ENCODE assay signal across 21 cellular contexts in the genomic region with DNA sequence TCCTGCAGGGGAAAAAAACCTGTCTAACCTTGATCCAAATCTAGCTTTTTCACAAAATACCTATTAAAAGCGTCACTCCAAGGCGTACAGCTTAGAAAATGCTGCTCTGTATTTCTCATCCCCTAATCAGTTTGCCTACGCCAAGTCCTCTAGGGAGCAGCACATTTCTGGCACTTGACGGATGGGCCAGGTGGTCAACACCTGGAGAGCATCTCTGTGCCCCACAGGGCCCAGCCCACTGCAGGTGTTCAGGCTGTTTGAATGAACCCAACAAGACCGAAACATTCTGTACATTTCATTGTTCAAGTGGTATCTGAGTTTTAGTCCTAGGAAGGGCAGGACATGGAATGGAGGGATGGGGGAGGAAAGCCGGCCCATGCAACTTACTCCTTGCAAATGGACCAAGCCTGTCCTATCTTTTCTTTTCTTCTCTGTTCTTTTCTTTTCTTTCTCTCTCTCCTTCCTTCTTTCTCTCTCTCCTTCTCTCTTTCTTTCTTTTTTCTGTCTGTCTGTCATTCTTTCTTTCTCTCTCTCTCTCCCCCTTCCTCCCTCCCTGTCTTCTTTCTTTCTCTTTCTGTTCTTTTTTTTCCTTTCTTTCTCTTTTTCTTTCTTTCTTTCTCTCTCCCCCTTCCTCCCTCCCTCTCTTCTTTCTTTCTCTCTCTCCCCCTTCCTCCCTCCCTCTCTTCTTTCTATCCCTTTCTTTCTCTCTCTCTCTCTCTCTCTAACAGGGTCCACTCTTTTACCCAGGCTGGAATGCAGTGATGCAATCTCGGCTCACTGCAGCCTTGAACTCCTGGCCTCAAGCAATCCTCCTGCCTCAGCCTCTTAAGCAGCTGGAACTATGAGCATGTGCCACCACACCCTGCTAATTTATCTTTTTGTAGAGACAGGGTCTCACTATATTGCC. TPM values are rescaled to one million over a fixed set of nuclear protein-coding genes. Genes with fewer than 3 reads are reported as not detected.
A peak's percentile ranks its signal among the peaks of the same experiment; 100 is the strongest.
DNase-seq lines count a peak whose midpoint lies in the region; ATAC-seq and TF ChIP-seq lines count a peak whose summit lies in the region.
"Had no signal": no experiment of that assay in that cellular context is flagged by ENCODE, and none has a peak within 500 bp of the region (broad histone marks: within the 10 kb centered on the region; RNA-seq: fewer than 3 reads in every experiment).

No MANE protein-coding gene starts in this region.

- CTCF ChIA-PET in activated CD4-positive, alpha-beta memory T cell treated with anti-CD3 and anti-CD28 coated beads, Interleukin-2, amount 10 ng/mL, durations not matched to agents 7 days and 5 days (lab: Charles Lee), result interaction anchor here (0.7 to 1.5 kb wide), 2 partner anchors 69 to 215 kb away, joined by 3 read pairs; no protein-coding TSS in a partner anchor
- CTCF ChIA-PET in activated CD4-positive, alpha-beta memory T cell treated with anti-CD3 and anti-CD28 coated beads for 36 hours (lab: Charles Lee), result interaction anchor here (0.9 to 1.4 kb wide), 3 partner anchors 66 to 109 kb away, joined by 3 to 5 read pairs (median 3); partner anchors contain the start of gene TMEM9

- POLR2A ChIA-PET in activated CD4-positive, alpha-beta memory T cell treated with anti-CD3 and anti-CD28 coated beads, Interleukin-2, amount 10 ng/mL, durations not matched to agents 7 days and 5 days (lab: Charles Lee), result no interaction called here
- POLR2A ChIA-PET in activated CD4-positive, alpha-beta memory T cell treated with anti-CD3 and anti-CD28 coated beads for 36 hours (lab: Charles Lee), result interaction anchor here (0.8 kb wide), 1 partner anchor 81 kb away, joined by 3 read pairs; no protein-coding TSS in a partner anchor

- intact Hi-C loops in activated CD4-positive, alpha-beta memory T cell treated with anti-CD3 and anti-CD28 coated beads for 36 hours (cut with micrococcal nuclease), result no loop called here
- intact Hi-C loops in tibial artery (cut with DNase I; ENCODE audit: low total_unique reads), result loop anchor here (10.0 kb wide), 1 partner anchor 245 kb away; no protein-coding TSS in a partner anchor

- no peaks in the 10 kb centered on the region for H3K9me3 Mint-ChIP-seq in activated CD4-positive, alpha-beta memory T cell treated with anti-CD3 and anti-CD28 coated beads, Interleukin-2, amount 10 ng/mL, durations not matched to agents 7 days and 5 days
- no peaks in the 10 kb centered on the region for H3K9me3 Mint-ChIP-seq in activated CD4-positive, alpha-beta memory T cell treated with anti-CD3 and anti-CD28 coated beads for 36 hours
- H3K9me3 Mint-ChIP-seq: activated naive CD8-positive, alpha-beta T cell treated with anti-CD3 and anti-CD28 coated beads for 36 hours; activated T-helper 1 cell treated with anti-CD3 and anti-CD28 coated beads, Interleukin-12 subunit alpha, Interleukin-12 subunit beta, Interleukin-2, Interleukin-4 antibody, amounts not matched to agents 30 ng/mL and 10 ng/mL and 1 ng/mL, durations not matched to agents 14 hours and 24 hours and 36 hours; HFFc6 had no signal

- no peaks in the 10 kb centered on the region for H3K4me1 ChIP-seq in lung (ENCODE audit: control insufficient read depth in 2 of 2, insufficient read depth in 2 of 2, low read length in 2 of 2)
- H3K4me1 ChIP-seq in tibial artery, result no peaks in the 10 kb centered on the region
- H3K4me1 ChIP-seq: upper lobe of left lung had no signal

- H3K36me3 ChIP-seq in lung (ENCODE audit: control insufficient read depth in 2 of 2, insufficient read depth in 2 of 2, low read length in 2 of 2) (no peaks in the 10 kb centered on the region), tibial artery (no peaks in the 10 kb centered on the region)
- H3K36me3 ChIP-seq: upper lobe of left lung had no signal

- H3K36me3 Mint-ChIP-seq in activated CD4-positive, alpha-beta memory T cell treated with anti-CD3 and anti-CD28 coated beads, Interleukin-2, amount 10 ng/mL, durations not matched to agents 7 days and 5 days (ENCODE audit: low read depth), result no peaks in the 10 kb centered on the region
- no peaks in the 10 kb centered on the region for H3K36me3 Mint-ChIP-seq in activated CD4-positive, alpha-beta memory T cell treated with anti-CD3 and anti-CD28 coated beads for 36 hours
- H3K36me3 Mint-ChIP-seq: activated naive CD8-positive, alpha-beta T cell treated with anti-CD3 and anti-CD28 coated beads for 36 hours had no signal

- WGBS in lung, 2 donors, result 95 to 97% methylated on average over 7 of the region's 7 CpGs

- no peaks in the 10 kb centered on the region for H3K4me1 Mint-ChIP-seq in activated CD4-positive, alpha-beta memory T cell treated with anti-CD3 and anti-CD28 coated beads, Interleukin-2, amount 10 ng/mL, durations not matched to agents 7 days and 5 days
- no peaks in the 10 kb centered on the region for H3K4me1 Mint-ChIP-seq in activated CD4-positive, alpha-beta memory T cell treated with anti-CD3 and anti-CD28 coated beads for 36 hours (ENCODE audit: low read depth)
- H3K4me1 Mint-ChIP-seq: activated naive CD8-positive, alpha-beta T cell treated with anti-CD3 and anti-CD28 coated beads for 36 hours had no signal

- no peak for TF ChIP-seq CTCF in lung (IDR thresholded peaks at IDR 0.05; ENCODE audit: control extremely low read depth, extremely low read depth)
- TF ChIP-seq CTCF in tibial artery (IDR thresholded peaks at IDR 0.05), result no peak

- peak; percentile 8 for DNase-seq in activated CD4-positive, alpha-beta memory T cell treated with anti-CD3 and anti-CD28 coated beads, Interleukin-2, amount 10 ng/mL, durations not matched to agents 7 days and 5 days
- no peak for DNase-seq in activated CD4-positive, alpha-beta memory T cell treated with anti-CD3 and anti-CD28 coated beads for 36 hours
- DNase-seq in HK-2 (ENCODE audit: unreplicated experiment) (peak; percentile 5), NCI-H345 (lab: John Stamatoyannopoulos, UW) (peak; percentile 49), lung (ENCODE audit: low spot score) (peak; percentile 27), tibial artery (no peak), NCI-H524 (lab: John Stamatoyannopoulos, UW) (no peak)
- DNase-seq: activated naive CD8-positive, alpha-beta T cell treated with anti-CD3 and anti-CD28 coated beads for 36 hours; Calu3; EL; HFFc6; left colon; mesenchymal stem cell; stimulated activated CD4-positive, alpha-beta T cell treated with anti-CD3 and anti-CD28 coated beads, Interleukin-4, amount 100 ng/mL, for 1 hour; T-helper 17 cell; upper lobe of left lung had no signal

- H3K4me3 ChIP-seq in lung, result no peak overlapping the region
- no peak overlapping the region for H3K4me3 ChIP-seq in tibial artery
- H3K4me3 ChIP-seq: upper lobe of left lung had no signal

- H3K27me3 Mint-ChIP-seq in activated CD4-positive, alpha-beta memory T cell treated with anti-CD3 and anti-CD28 coated beads, Interleukin-2, amount 10 ng/mL, durations not matched to agents 7 days and 5 days, result no peaks in the 10 kb centered on the region
- H3K27me3 Mint-ChIP-seq in activated CD4-positive, alpha-beta memory T cell treated with anti-CD3 and anti-CD28 coated beads for 36 hours, result no peaks in the 10 kb centered on the region
- H3K27me3 Mint-ChIP-seq: activated naive CD8-positive, alpha-beta T cell treated with anti-CD3 and anti-CD28 coated beads for 36 hours had no signal

- no peaks in the 10 kb centered on the region for H3K27me3 ChIP-seq in lung (ENCODE audit: control insufficient read depth, insufficient read depth)
- no peaks in the 10 kb centered on the region for H3K27me3 ChIP-seq in tibial artery
- H3K27me3 ChIP-seq: upper lobe of left lung had no signal

- H3K9me3 ChIP-seq in lung (ENCODE audit: control insufficient read depth in 2 of 2, insufficient read depth in 1 of 2, low read length in 1 of 2) (no peaks in the 10 kb centered on the region), tibial artery (no peaks in the 10 kb centered on the region)
- H3K9me3 ChIP-seq: upper lobe of left lung had no signal

- H3K27ac ChIP-seq in lung (ENCODE audit: low read depth in 1 of 2, low read length in 1 of 2) (no peak overlapping the region), tibial artery (no peak overlapping the region)
- H3K27ac ChIP-seq: epithelial cell of prostate, upper lobe of left lung had no signal

- no peak for ATAC-seq in lung (ENCODE audit: insufficient read depth, low FRiP score)
- ATAC-seq in HG03196 (IDR thresholded peaks at IDR 0.05; ENCODE audit: unreplicated experiment), result no peak
- ATAC-seq: left colon, T-helper 17 cell had no signal

- H3K27ac Mint-ChIP-seq in activated CD4-positive, alpha-beta memory T cell treated with anti-CD3 and anti-CD28 coated beads, Interleukin-2, amount 10 ng/mL, durations not matched to agents 7 days and 5 days, result no peak overlapping the region
- no peak overlapping the region for H3K27ac Mint-ChIP-seq in activated CD4-positive, alpha-beta memory T cell treated with anti-CD3 and anti-CD28 coated beads for 36 hours
- H3K27ac Mint-ChIP-seq: activated naive CD8-positive, alpha-beta T cell treated with anti-CD3 and anti-CD28 coated beads for 36 hours; activated T-helper 1 cell treated with anti-CD3 and anti-CD28 coated beads, Interleukin-12 subunit alpha, Interleukin-12 subunit beta, Interleukin-2, Interleukin-4 antibody, amounts not matched to agents 30 ng/mL and 10 ng/mL and 1 ng/mL, durations not matched to agents 14 hours and 24 hours and 36 hours; HFFc6; T-helper 17 cell had no signal

- no peak overlapping the region for H3K4me3 Mint-ChIP-seq in activated CD4-positive, alpha-beta memory T cell treated with anti-CD3 and anti-CD28 coated beads, Interleukin-2, amount 10 ng/mL, durations not matched to agents 7 days and 5 days
- H3K4me3 Mint-ChIP-seq in activated CD4-positive, alpha-beta memory T cell treated with anti-CD3 and anti-CD28 coated beads for 36 hours, result no peak overlapping the region
- H3K4me3 Mint-ChIP-seq: activated naive CD8-positive, alpha-beta T cell treated with anti-CD3 and anti-CD28 coated beads for 36 hours; activated T-helper 1 cell treated with anti-CD3 and anti-CD28 coated beads, Interleukin-12 subunit alpha, Interleukin-12 subunit beta, Interleukin-2, Interleukin-4 antibody, amounts not matched to agents 30 ng/mL and 10 ng/mL and 1 ng/mL, durations not matched to agents 14 hours and 24 hours and 36 hours; HFFc6; T-helper 17 cell had no signal

RNA-seq across cellular contexts. Expression of gene IGFN1, which starts 29.1 kb away (rescaled TPM):
- not detected for total RNA-seq in activated CD4-positive, alpha-beta memory T cell treated with anti-CD3 and anti-CD28 coated beads, Interleukin-2, amount 10 ng/mL, durations not matched to agents 7 days and 5 days
- not detected for total RNA-seq in activated CD4-positive, alpha-beta memory T cell treated with anti-CD3 and anti-CD28 coated beads for 36 hours
- total RNA-seq in lung, result 1 to 10 TPM in 1 of 2 donors, under 1 TPM in 1; 0.97 to 2.0 TPM
- 1 to 10 TPM in 1 of 2 donors, under 1 TPM in 1; 0.25 to 3.6 TPM for polyA plus RNA-seq in lung
- total RNA-seq: activated naive CD8-positive, alpha-beta T cell treated with anti-CD3 and anti-CD28 coated beads for 36 hours; activated T-helper 1 cell treated with anti-CD3 and anti-CD28 coated beads, Interleukin-12 subunit alpha, Interleukin-12 subunit beta, Interleukin-2, Interleukin-4 antibody, amounts not matched to agents 30 ng/mL and 10 ng/mL and 1 ng/mL, durations not matched to agents 14 hours and 24 hours and 36 hours; Calu3; HFFc6; pulmonary artery endothelial cell; T-helper 17 cell had no signal
- polyA plus RNA-seq: BJ had no signal

Comparison
In these comparisons a context has a peak if more than half of its experiments do, and no peak if none do; other contexts are left out.
1. DNase-seq: peak in activated CD4-positive, alpha-beta memory T cell treated with anti-CD3 and anti-CD28 coated beads, Interleukin-2, amount 10 ng/mL, durations not matched to agents 7 days and 5 days (single experiment), HK-2 (single experiment), NCI-H345 (single experiment) and lung (single experiment); none in activated CD4-positive, alpha-beta memory T cell treated with anti-CD3 and anti-CD28 coated beads for 36 hours (single experiment), tibial artery (0 of 2) and NCI-H524 (0 of 2).